In genomic region chr22:30878516-30879365, GRCh38 we compare ENCODE assay signal across 1 cellular context.
TF ChIP-seq lines count a peak whose summit lies in the region.

No MANE protein-coding gene starts in this region.

TF ChIP-seq in HepG2, 621 proteins besides CTCF, POLR2A, EP300 and RAD21 (continued from another document):
- TF ChIP-seq, protein P1, sequence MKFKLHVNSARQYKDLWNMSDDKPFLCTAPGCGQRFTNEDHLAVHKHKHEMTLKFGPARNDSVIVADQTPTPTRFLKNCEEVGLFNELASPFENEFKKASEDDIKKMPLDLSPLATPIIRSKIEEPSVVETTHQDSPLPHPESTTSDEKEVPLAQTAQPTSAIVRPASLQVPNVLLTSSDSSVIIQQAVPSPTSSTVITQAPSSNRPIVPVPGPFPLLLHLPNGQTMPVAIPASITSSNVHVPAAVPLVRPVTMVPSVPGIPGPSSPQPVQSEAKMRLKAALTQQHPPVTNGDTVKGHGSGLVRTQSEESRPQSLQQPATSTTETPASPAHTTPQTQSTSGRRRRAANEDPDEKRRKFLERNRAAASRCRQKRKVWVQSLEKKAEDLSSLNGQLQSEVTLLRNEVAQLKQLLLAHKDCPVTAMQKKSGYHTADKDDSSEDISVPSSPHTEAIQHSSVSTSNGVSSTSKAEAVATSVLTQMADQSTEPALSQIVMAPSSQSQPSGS (CRISPR knock-in tag; IDR thresholded peaks at IDR 0.05), result no peak
- TF ChIP-seq CENPX (CRISPR knock-in tag; IDR thresholded peaks at IDR 0.05), result no peak
- TF ChIP-seq ZNF879 (CRISPR knock-in tag; IDR thresholded peaks at IDR 0.05), result no peak
- TF ChIP-seq SOX6 (IDR thresholded peaks at IDR 0.05), result no peak
- TF ChIP-seq SOX6 (CRISPR knock-in tag; IDR thresholded peaks at IDR 0.05), result peak; percentile 35; the same call in 1 of the 2 replicates
- TF ChIP-seq EZH2 (conservative IDR thresholded peaks at IDR 0.05; ENCODE audit: low read depth, low read length), result no peak
- TF ChIP-seq ZNF552 (CRISPR knock-in tag; IDR thresholded peaks at IDR 0.05; ENCODE audit: borderline replicate concordance), result no peak
- no peak for TF ChIP-seq TGIF2 (CRISPR knock-in tag; IDR thresholded peaks at IDR 0.05)
- 0 out of 2 replicates have a peak, but pooled peaks have one; percentile 20 for TF ChIP-seq SAP130 (CRISPR knock-in tag; IDR thresholded peaks at IDR 0.05; ENCODE audit: low read depth)
- TF ChIP-seq, protein P2, sequence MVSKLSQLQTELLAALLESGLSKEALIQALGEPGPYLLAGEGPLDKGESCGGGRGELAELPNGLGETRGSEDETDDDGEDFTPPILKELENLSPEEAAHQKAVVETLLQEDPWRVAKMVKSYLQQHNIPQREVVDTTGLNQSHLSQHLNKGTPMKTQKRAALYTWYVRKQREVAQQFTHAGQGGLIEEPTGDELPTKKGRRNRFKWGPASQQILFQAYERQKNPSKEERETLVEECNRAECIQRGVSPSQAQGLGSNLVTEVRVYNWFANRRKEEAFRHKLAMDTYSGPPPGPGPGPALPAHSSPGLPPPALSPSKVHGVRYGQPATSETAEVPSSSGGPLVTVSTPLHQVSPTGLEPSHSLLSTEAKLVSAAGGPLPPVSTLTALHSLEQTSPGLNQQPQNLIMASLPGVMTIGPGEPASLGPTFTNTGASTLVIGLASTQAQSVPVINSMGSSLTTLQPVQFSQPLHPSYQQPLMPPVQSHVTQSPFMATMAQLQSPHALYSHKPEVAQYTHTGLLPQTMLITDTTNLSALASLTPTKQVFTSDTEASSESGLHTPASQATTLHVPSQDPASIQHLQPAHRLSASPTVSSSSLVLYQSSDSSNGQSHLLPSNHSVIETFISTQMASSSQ (IDR thresholded peaks at IDR 0.05; ENCODE audit: low read depth), result no peak
- TF ChIP-seq, protein P2 (CRISPR knock-in tag; IDR thresholded peaks at IDR 0.05; ENCODE audit: borderline replicate concordance), result no peak
- no peak for TF ChIP-seq ZNF34 (CRISPR knock-in tag; IDR thresholded peaks at IDR 0.05; ENCODE audit: borderline replicate concordance)
- no peak for TF ChIP-seq GATA4 (IDR thresholded peaks at IDR 0.05; ENCODE audit: borderline replicate concordance, low read depth)
- TF ChIP-seq SAFB2 (CRISPR knock-in tag; IDR thresholded peaks at IDR 0.05; ENCODE audit: borderline replicate concordance, low read depth), result no peak
- TF ChIP-seq CHCHD3 (CRISPR knock-in tag; IDR thresholded peaks at IDR 0.05), result no peak
- TF ChIP-seq, protein P3, sequence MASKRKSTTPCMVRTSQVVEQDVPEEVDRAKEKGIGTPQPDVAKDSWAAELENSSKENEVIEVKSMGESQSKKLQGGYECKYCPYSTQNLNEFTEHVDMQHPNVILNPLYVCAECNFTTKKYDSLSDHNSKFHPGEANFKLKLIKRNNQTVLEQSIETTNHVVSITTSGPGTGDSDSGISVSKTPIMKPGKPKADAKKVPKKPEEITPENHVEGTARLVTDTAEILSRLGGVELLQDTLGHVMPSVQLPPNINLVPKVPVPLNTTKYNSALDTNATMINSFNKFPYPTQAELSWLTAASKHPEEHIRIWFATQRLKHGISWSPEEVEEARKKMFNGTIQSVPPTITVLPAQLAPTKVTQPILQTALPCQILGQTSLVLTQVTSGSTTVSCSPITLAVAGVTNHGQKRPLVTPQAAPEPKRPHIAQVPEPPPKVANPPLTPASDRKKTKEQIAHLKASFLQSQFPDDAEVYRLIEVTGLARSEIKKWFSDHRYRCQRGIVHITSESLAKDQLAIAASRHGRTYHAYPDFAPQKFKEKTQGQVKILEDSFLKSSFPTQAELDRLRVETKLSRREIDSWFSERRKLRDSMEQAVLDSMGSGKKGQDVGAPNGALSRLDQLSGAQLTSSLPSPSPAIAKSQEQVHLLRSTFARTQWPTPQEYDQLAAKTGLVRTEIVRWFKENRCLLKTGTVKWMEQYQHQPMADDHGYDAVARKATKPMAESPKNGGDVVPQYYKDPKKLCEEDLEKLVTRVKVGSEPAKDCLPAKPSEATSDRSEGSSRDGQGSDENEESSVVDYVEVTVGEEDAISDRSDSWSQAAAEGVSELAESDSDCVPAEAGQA (IDR thresholded peaks at IDR 0.05; ENCODE audit: low read depth), result no peak
- TF ChIP-seq, protein P3 (CRISPR knock-in tag; IDR thresholded peaks at IDR 0.05; ENCODE audit: borderline replicate concordance), result no peak
- no peak for TF ChIP-seq SP4 (CRISPR knock-in tag; IDR thresholded peaks at IDR 0.05)
- TF ChIP-seq ZNF782 (CRISPR knock-in tag; IDR thresholded peaks at IDR 0.05; ENCODE audit: borderline replicate concordance), result peak; percentile 26; the same call in 1 of the 2 replicates
- TF ChIP-seq ZNF607 (CRISPR knock-in tag; IDR thresholded peaks at IDR 0.05; ENCODE audit: borderline replicate concordance), result no peak
